ENCODE assay signal across 17 cellular contexts in genomic region chr5:7321724-7322123, GRCh38.
DNase-seq lines count a peak whose midpoint lies in the region; ATAC-seq, FAIRE-seq and TF ChIP-seq lines count a peak whose summit lies in the region.
"Had no signal": no experiment of that assay in that cellular context is flagged by ENCODE, and none has a peak within 500 bp of the region (broad histone marks: within the 10 kb centered on the region; RNA-seq: fewer than 3 reads in every experiment).

No MANE protein-coding gene starts in this region.

- H3K4me1 Mint-ChIP-seq in GM23338 (peaks cover 13% of the 10 kb centered on the region), astrocyte (ENCODE audit: low read depth, unreplicated experiment) (peaks cover 27% of the 10 kb centered on the region)
- no peaks in the 10 kb centered on the region for H3K4me1 Mint-ChIP-seq in activated naive CD4-positive, alpha-beta T cell treated with anti-CD3 and anti-CD28 coated beads for 36 hours (ENCODE audit: low read depth)
- H3K4me1 Mint-ChIP-seq: immature natural killer cell, natural killer cell had no signal

- H3K27me3 ChIP-seq in GM23338 (ENCODE audit: insufficient read depth) (no peaks in the 10 kb centered on the region), astrocyte (ENCODE audit: insufficient read depth, low read length) (no peaks in the 10 kb centered on the region)

- peak overlapping the region; percentile 70 for H3K9ac ChIP-seq in astrocyte (ENCODE audit: low read length)

- TF ChIP-seq CTCF in GM23338 (conservative IDR thresholded peaks at IDR 0.05; ENCODE audit: low read depth in 2 of 2) (no peak), astrocyte (IDR thresholded peaks at IDR 0.05; ENCODE audit: insufficient read depth, low read depth, low read length) (no peak)

- intact Hi-C loops in activated naive CD4-positive, alpha-beta T cell treated with anti-CD3 and anti-CD28 coated beads for 36 hours (cut with micrococcal nuclease) = no loop called here

- H3K9me2 ChIP-seq in GM23338 (ENCODE audit: insufficient read depth) = peaks cover 13% of the 10 kb centered on the region

- ATAC-seq in GM23338 (no peak), HG02981 (IDR thresholded peaks at IDR 0.05; ENCODE audit: unreplicated experiment) (no peak)
- ATAC-seq: esophagus mucosa had no signal

- no peak overlapping the region for H3K4me3 ChIP-seq in GM23338
- no peak overlapping the region for H3K4me3 ChIP-seq in astrocyte (ENCODE audit: insufficient read depth, low read depth, low read length)

- no peak overlapping the region for H3K4me3 Mint-ChIP-seq in GM23338
- H3K4me3 Mint-ChIP-seq in astrocyte (ENCODE audit: unreplicated experiment) = no peak overlapping the region
- no peak overlapping the region for H3K4me3 Mint-ChIP-seq in activated naive CD4-positive, alpha-beta T cell treated with anti-CD3 and anti-CD28 coated beads for 36 hours
- H3K4me3 Mint-ChIP-seq: immature natural killer cell, natural killer cell had no signal

- H3K36me3 Mint-ChIP-seq in GM23338 (ENCODE audit: low read depth) (no peaks in the 10 kb centered on the region), astrocyte (ENCODE audit: low read depth, unreplicated experiment) (no peaks in the 10 kb centered on the region)
- H3K36me3 Mint-ChIP-seq in activated naive CD4-positive, alpha-beta T cell treated with anti-CD3 and anti-CD28 coated beads for 36 hours (ENCODE audit: low read depth) = no peaks in the 10 kb centered on the region
- H3K36me3 Mint-ChIP-seq: immature natural killer cell, natural killer cell had no signal

- FAIRE-seq in astrocyte (lab: Jason Lieb, UNC) = peak; percentile 80

- no peaks in the 10 kb centered on the region for H3K9me3 Mint-ChIP-seq in GM23338
- no peaks in the 10 kb centered on the region for H3K9me3 Mint-ChIP-seq in astrocyte (ENCODE audit: unreplicated experiment)
- H3K9me3 Mint-ChIP-seq in activated naive CD4-positive, alpha-beta T cell treated with anti-CD3 and anti-CD28 coated beads for 36 hours = no peaks in the 10 kb centered on the region

- H3K36me3 ChIP-seq in GM23338 (ENCODE audit: insufficient read depth) = no peaks in the 10 kb centered on the region
- H3K36me3 ChIP-seq in astrocyte (ENCODE audit: insufficient read depth, low read length) = no peaks in the 10 kb centered on the region

- no peaks in the 10 kb centered on the region for H4K20me1 ChIP-seq in GM23338 (replicated peaks; ENCODE audit: insufficient read depth)
- no peaks in the 10 kb centered on the region for H4K20me1 ChIP-seq in astrocyte (ENCODE audit: insufficient read depth, low read length)

- DNase-seq in GM23338 (ENCODE audit: low spot score) = no peak
- DNase-seq in astrocyte (ENCODE audit: low read depth) = peak; percentile 100
- DNase-seq in iris pigment epithelial cell (ENCODE audit: low read depth) = peak; percentile 17
- peak; percentile 92 for DNase-seq in stromal cell of bone marrow (ENCODE audit: low read depth)
- DNase-seq in SHP77 (lab: John Stamatoyannopoulos, UW) = no peak
- DNase-seq in activated naive CD4-positive, alpha-beta T cell treated with anti-CD3 and anti-CD28 coated beads for 36 hours = no peak
- DNase-seq in Kasumi-1 (lab: John Stamatoyannopoulos, UW) = no peak
- DNase-seq: activated CD4-positive, alpha-beta T cell treated with anti-CD3 and anti-CD28 coated beads, Interleukin-2, amount 50 U/mL, for 48 hours; activated gamma-delta T cell treated with Interleukin-2 at 50 U/mL for 16 hours; cerebellar nuclear complex; COR-L47; immature natural killer cell; natural killer cell; NK-92 treated with Interleukin-12 subunit alpha and Interleukin-12 subunit beta, amount 100 ng/mL, for 24 hours; substantia nigra had no signal

- H3K4me1 ChIP-seq in GM23338 (ENCODE audit: insufficient read depth) = peaks cover 7% of the 10 kb centered on the region; the same call in 1 of the 2 replicates
- H3K4me1 ChIP-seq in astrocyte (ENCODE audit: insufficient read depth, low read length) = peaks cover 19% of the 10 kb centered on the region

- H3K79me2 ChIP-seq in GM23338 (replicated peaks; ENCODE audit: insufficient read depth) (no peaks in the 10 kb centered on the region), astrocyte (ENCODE audit: insufficient read depth, low read length) (no peaks in the 10 kb centered on the region)

- H3K27me3 Mint-ChIP-seq in GM23338 (ENCODE audit: insufficient read depth, low read depth, poor library complexity) = peaks cover 3% of the 10 kb centered on the region
- H3K27me3 Mint-ChIP-seq in astrocyte (ENCODE audit: low read depth, unreplicated experiment) = no peaks in the 10 kb centered on the region
- H3K27me3 Mint-ChIP-seq in activated naive CD4-positive, alpha-beta T cell treated with anti-CD3 and anti-CD28 coated beads for 36 hours (ENCODE audit: low read depth) = no peaks in the 10 kb centered on the region

- H3K27ac ChIP-seq in GM23338 (ENCODE audit: low read depth) (no peak overlapping the region), astrocyte (ENCODE audit: low read depth, low read length) (peak overlapping the region; percentile 91)

- H3K27ac Mint-ChIP-seq in GM23338 (no peak overlapping the region), astrocyte (ENCODE audit: unreplicated experiment) (peak overlapping the region; percentile 96)
- no peak overlapping the region for H3K27ac Mint-ChIP-seq in activated naive CD4-positive, alpha-beta T cell treated with anti-CD3 and anti-CD28 coated beads for 36 hours
- H3K27ac Mint-ChIP-seq: immature natural killer cell, natural killer cell had no signal

- peak overlapping the region; percentile 67; the same call in 1 of the 2 replicates for H2AFZ ChIP-seq in GM23338
- H2AFZ ChIP-seq in astrocyte (ENCODE audit: low read depth, low read length) = peak overlapping the region; percentile 19

- H3K4me2 ChIP-seq in GM23338 (no peak overlapping the region), astrocyte (ENCODE audit: low read length) (peak overlapping the region; percentile 69)

- no peaks in the 10 kb centered on the region for H3K9me3 ChIP-seq in astrocyte (ENCODE audit: insufficient read depth, low read depth, low read length)

- H3F3A ChIP-seq in GM23338 (replicated peaks; ENCODE audit: low read depth) = no peaks in the 10 kb centered on the region

- CTCF ChIA-PET in activated naive CD4-positive, alpha-beta T cell treated with anti-CD3 and anti-CD28 coated beads for 36 hours (lab: Charles Lee) = no interaction called here

TF ChIP-seq in GM23338, 12 proteins besides CTCF, POLR2A, EP300 and RAD21 (continues in another document):
- no peak for TF ChIP-seq EZH2 (IDR thresholded peaks at IDR 0.05; ENCODE audit: low read depth, unreplicated experiment)
- TF ChIP-seq JUNB (IDR thresholded peaks at IDR 0.05; ENCODE audit: unreplicated experiment) = no peak
- no peak for TF ChIP-seq ETS1 (IDR thresholded peaks at IDR 0.05)
- TF ChIP-seq REST (IDR thresholded peaks at IDR 0.05; ENCODE audit: unreplicated experiment) = no peak

Comparison
In these comparisons a context has a peak if more than half of its experiments do, and no peak if none do; other contexts are left out.
1. DNase-seq: peak in astrocyte (single experiment), iris pigment epithelial cell (single experiment) and stromal cell of bone marrow (single experiment); none in GM23338 (single experiment), SHP77 (0 of 2), activated naive CD4-positive, alpha-beta T cell treated with anti-CD3 and anti-CD28 coated beads for 36 hours (single experiment) and Kasumi-1 (0 of 2).